In the genomic region with DNA sequence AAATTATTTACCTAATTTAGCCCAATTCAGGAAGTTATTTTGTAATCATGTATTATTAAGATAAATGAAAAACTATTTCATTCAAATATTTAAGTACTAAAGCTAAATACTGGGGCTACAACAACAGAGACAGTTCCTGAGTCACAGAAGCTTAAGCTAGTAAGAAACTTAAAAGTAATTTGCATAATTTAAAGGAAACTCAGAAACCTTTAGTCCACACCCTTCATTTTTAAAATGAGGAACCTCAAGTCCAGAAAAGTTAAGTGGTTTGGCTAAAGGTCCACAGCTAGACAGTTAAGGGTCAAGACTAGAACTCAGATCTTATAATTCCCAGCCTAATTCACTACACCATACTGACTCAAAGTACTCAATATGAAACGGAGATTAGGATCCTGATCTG, we compare ENCODE assay signal across 20 cellular contexts. TPM values are rescaled to one million over a fixed set of nuclear protein-coding genes. Genes with fewer than 3 reads are reported as not detected.
DNase-seq lines count a peak whose midpoint lies in the region; ATAC-seq and TF ChIP-seq lines count a peak whose summit lies in the region.
"Had no signal": no experiment of that assay in that cellular context is flagged by ENCODE, and none has a peak within 500 bp of the region (broad histone marks: within the 10 kb centered on the region; RNA-seq: fewer than 3 reads in every experiment).

No MANE protein-coding gene starts in this region.

- peaks cover 5 to 25% of the 10 kb centered on the region in 2 donors for H3K4me1 ChIP-seq in naive thymus-derived CD4-positive, alpha-beta T cell (ENCODE audit: control insufficient read depth in 2 of 2, insufficient read depth in 2 of 2, low read length in 2 of 2)
- peaks cover 0 to 36% of the 10 kb centered on the region in 2 donors for H3K4me1 ChIP-seq in right atrium auricular region
- H3K4me1 ChIP-seq: BLaER1 had no signal

- no peaks in the 10 kb centered on the region for H3K27me3 ChIP-seq in naive thymus-derived CD4-positive, alpha-beta T cell (ENCODE audit: control insufficient read depth in 2 of 2, insufficient read depth in 2 of 2, low read length in 2 of 2)
- H3K27me3 ChIP-seq in right atrium auricular region: no peaks in the 10 kb centered on the region
- H3K27me3 ChIP-seq: BLaER1, upper lobe of left lung had no signal

- H3K9me3 ChIP-seq in naive thymus-derived CD4-positive, alpha-beta T cell (ENCODE audit: control insufficient read depth in 2 of 3, low read length in 3 of 3): no peaks in the 10 kb centered on the region
- no peaks in the 10 kb centered on the region for H3K9me3 ChIP-seq in right atrium auricular region
- H3K9me3 ChIP-seq: BLaER1, upper lobe of left lung had no signal

- POLR2A ChIA-PET in naive thymus-derived CD4-positive, alpha-beta T cell (lab: Charles Lee): interaction anchor here (0.6 kb wide), 1 partner anchor 10 kb away, joined by 3 read pairs; no protein-coding TSS in a partner anchor
- POLR2A ChIA-PET in activated CD4-positive, alpha-beta T cell treated with anti-CD3 and anti-CD28 coated beads for 36 hours (lab: Charles Lee): interaction anchor here (0.6 kb wide), 1 partner anchor 26 kb away, joined by 4 read pairs; no protein-coding TSS in a partner anchor

- H3K4me3 Mint-ChIP-seq in IgD-negative memory B cell: peak overlapping the region; percentile 61 to 83 (median 70)
- no peak overlapping the region for H3K4me3 Mint-ChIP-seq in naive thymus-derived CD4-positive, alpha-beta T cell
- H3K4me3 Mint-ChIP-seq in activated CD4-positive, alpha-beta T cell treated with anti-CD3 and anti-CD28 coated beads for 36 hours: no peak overlapping the region
- H3K4me3 Mint-ChIP-seq: nephron progenitor cell; T-helper 2 cell treated with Interferon-gamma antibody and Interleukin-4, amounts not matched to agents 5 μg/mL and 100 μg/mL, for 36 hours had no signal

- H3K36me3 ChIP-seq in naive thymus-derived CD4-positive, alpha-beta T cell (ENCODE audit: control insufficient read depth in 2 of 3, insufficient read depth in 3 of 3, low read length in 3 of 3): peaks cover 0 to 4% (median 0%) of the 10 kb centered on the region in 3 experiments
- no peaks in the 10 kb centered on the region for H3K36me3 ChIP-seq in right atrium auricular region

- peaks cover 48 to 69% (median 49%) of the 10 kb centered on the region in 3 donors for H3K4me1 Mint-ChIP-seq in IgD-negative memory B cell
- H3K4me1 Mint-ChIP-seq in naive thymus-derived CD4-positive, alpha-beta T cell: peaks cover 32 to 82% (median 69%) of the 10 kb centered on the region in 7 donors
- H3K4me1 Mint-ChIP-seq in activated CD4-positive, alpha-beta T cell treated with anti-CD3 and anti-CD28 coated beads for 36 hours: peaks cover 54% of the 10 kb centered on the region

- peak overlapping the region in 2 of 3 donors; percentile 69 to 86 for H3K27ac Mint-ChIP-seq in IgD-negative memory B cell
- H3K27ac Mint-ChIP-seq in naive thymus-derived CD4-positive, alpha-beta T cell: no peak overlapping the region
- no peak overlapping the region for H3K27ac Mint-ChIP-seq in activated CD4-positive, alpha-beta T cell treated with anti-CD3 and anti-CD28 coated beads for 36 hours
- H3K27ac Mint-ChIP-seq: nephron progenitor cell; T-helper 2 cell treated with Interferon-gamma antibody and Interleukin-4, amounts not matched to agents 5 μg/mL and 100 μg/mL, for 36 hours had no signal

- TF ChIP-seq CTCF in right atrium auricular region (IDR thresholded peaks at IDR 0.05): no peak

- H3K4me3 ChIP-seq in naive thymus-derived CD4-positive, alpha-beta T cell (ENCODE audit: low read length): no peak overlapping the region
- no peak overlapping the region for H3K4me3 ChIP-seq in right atrium auricular region
- H3K4me3 ChIP-seq: BLaER1, upper lobe of left lung had no signal

- DNase-seq in naive thymus-derived CD4-positive, alpha-beta T cell: no peak
- no peak for DNase-seq in activated CD4-positive, alpha-beta T cell treated with anti-CD3 and anti-CD28 coated beads for 36 hours
- DNase-seq in NCI-H524 treated with DMSO at 0.1 percent for 48 hours (lab: John Stamatoyannopoulos, UW) (no peak), right atrium auricular region (ENCODE audit: low spot score) (no peak)
- DNase-seq: activated naive CD4-positive, alpha-beta T cell treated with Interleukin-2 at 50 U/mL for 16 hours; DMS79 treated with DMSO at 0.1 percent for 48 hours; HCEC 1CT; IMR-90; NCI-H146; NCI-H524; nephron progenitor cell; stimulated activated CD4-positive, alpha-beta T cell treated with anti-CD3 and anti-CD28 coated beads, Interleukin-2, amount 100 ng/mL, for 24 hours; upper lobe of left lung had no signal

- H3K27ac ChIP-seq in naive thymus-derived CD4-positive, alpha-beta T cell (ENCODE audit: low read depth, low read length): no peak overlapping the region
- H3K27ac ChIP-seq in right atrium auricular region: no peak overlapping the region
- H3K27ac ChIP-seq: BLaER1, RWPE1, upper lobe of left lung had no signal

- H3K9me3 Mint-ChIP-seq in IgD-negative memory B cell: no peaks in the 10 kb centered on the region
- H3K9me3 Mint-ChIP-seq in naive thymus-derived CD4-positive, alpha-beta T cell: peaks cover 0 to 3% (median 0%) of the 10 kb centered on the region in 11 donors
- no peaks in the 10 kb centered on the region for H3K9me3 Mint-ChIP-seq in activated CD4-positive, alpha-beta T cell treated with anti-CD3 and anti-CD28 coated beads for 36 hours (ENCODE audit: low read depth)
- H3K9me3 Mint-ChIP-seq: nephron progenitor cell; T-helper 2 cell treated with Interferon-gamma antibody and Interleukin-4, amounts not matched to agents 5 μg/mL and 100 μg/mL, for 36 hours had no signal

- peak; percentile 39 for ATAC-seq in GM18517 (IDR thresholded peaks at IDR 0.05; ENCODE audit: unreplicated experiment)
- ATAC-seq in GM21786 (IDR thresholded peaks at IDR 0.05; ENCODE audit: unreplicated experiment): peak; percentile 28
- peak; percentile 54 for ATAC-seq in naive thymus-derived CD4-positive, alpha-beta T cell
- ATAC-seq in activated CD4-positive, alpha-beta T cell treated with anti-CD3 and anti-CD28 coated beads for 36 hours: no peak
- no peak for ATAC-seq in HG03469 (IDR thresholded peaks at IDR 0.05; ENCODE audit: unreplicated experiment)

- H3K36me3 Mint-ChIP-seq in IgD-negative memory B cell: peaks cover 4% of the 10 kb centered on the region
- peaks cover 7 to 32% (median 13%) of the 10 kb centered on the region in 5 donors for H3K36me3 Mint-ChIP-seq in naive thymus-derived CD4-positive, alpha-beta T cell
- peaks cover 28% of the 10 kb centered on the region for H3K36me3 Mint-ChIP-seq in activated CD4-positive, alpha-beta T cell treated with anti-CD3 and anti-CD28 coated beads for 36 hours (ENCODE audit: low read depth)

- CTCF ChIA-PET in naive thymus-derived CD4-positive, alpha-beta T cell (lab: Charles Lee): no interaction called here
- CTCF ChIA-PET in activated CD4-positive, alpha-beta T cell treated with anti-CD3 and anti-CD28 coated beads for 36 hours (lab: Charles Lee): interaction anchor here (0.8 kb wide), 1 partner anchor 319 kb away, joined by 3 read pairs; no protein-coding TSS in a partner anchor

- intact Hi-C loops in naive thymus-derived CD4-positive, alpha-beta T cell (cut with micrococcal nuclease): no loop called here
- intact Hi-C loops in activated CD4-positive, alpha-beta T cell treated with anti-CD3 and anti-CD28 coated beads for 36 hours (cut with DNase I, micrococcal nuclease): no loop called here

- H3K27me3 Mint-ChIP-seq in IgD-negative memory B cell: no peaks in the 10 kb centered on the region
- H3K27me3 Mint-ChIP-seq in naive thymus-derived CD4-positive, alpha-beta T cell: no peaks in the 10 kb centered on the region
- H3K27me3 Mint-ChIP-seq in activated CD4-positive, alpha-beta T cell treated with anti-CD3 and anti-CD28 coated beads for 36 hours: no peaks in the 10 kb centered on the region

RNA-seq across cellular contexts. Expression of gene LMBRD1, which starts 7.2 kb away (rescaled TPM):
- 78.1 TPM for polyA plus RNA-seq in IgD-negative memory B cell
- total RNA-seq in naive thymus-derived CD4-positive, alpha-beta T cell: 10 to 100 TPM; 27.4 to 49.1 (median 41.7) TPM
- polyA plus RNA-seq in naive thymus-derived CD4-positive, alpha-beta T cell: 10 to 100 TPM; 44.7 to 45.5 TPM
- 10 to 100 TPM; 16.7 to 18.4 TPM for total RNA-seq in activated CD4-positive, alpha-beta T cell treated with anti-CD3 and anti-CD28 coated beads for 36 hours
- 10 to 100 TPM; 46.9 to 50.0 TPM for total RNA-seq in right atrium auricular region

Comparison
In these comparisons a context has a peak if more than half of its experiments do, and no peak if none do; other contexts are left out.
1. ATAC-seq: peak in GM18517 (single experiment), GM21786 (single experiment) and naive thymus-derived CD4-positive, alpha-beta T cell (single experiment); none in activated CD4-positive, alpha-beta T cell treated with anti-CD3 and anti-CD28 coated beads for 36 hours (single experiment) and HG03469 (single experiment).
2. H3K27ac Mint-ChIP-seq: peak in IgD-negative memory B cell (2 of 3); none in naive thymus-derived CD4-positive, alpha-beta T cell (0 of 9) and activated CD4-positive, alpha-beta T cell treated with anti-CD3 and anti-CD28 coated beads for 36 hours (single experiment).
3. H3K4me3 Mint-ChIP-seq: peak in IgD-negative memory B cell (4 of 4); none in naive thymus-derived CD4-positive, alpha-beta T cell (0 of 10) and activated CD4-positive, alpha-beta T cell treated with anti-CD3 and anti-CD28 coated beads for 36 hours (single experiment).